1 cellular context compared by ENCODE assay signal in the genomic region with DNA sequence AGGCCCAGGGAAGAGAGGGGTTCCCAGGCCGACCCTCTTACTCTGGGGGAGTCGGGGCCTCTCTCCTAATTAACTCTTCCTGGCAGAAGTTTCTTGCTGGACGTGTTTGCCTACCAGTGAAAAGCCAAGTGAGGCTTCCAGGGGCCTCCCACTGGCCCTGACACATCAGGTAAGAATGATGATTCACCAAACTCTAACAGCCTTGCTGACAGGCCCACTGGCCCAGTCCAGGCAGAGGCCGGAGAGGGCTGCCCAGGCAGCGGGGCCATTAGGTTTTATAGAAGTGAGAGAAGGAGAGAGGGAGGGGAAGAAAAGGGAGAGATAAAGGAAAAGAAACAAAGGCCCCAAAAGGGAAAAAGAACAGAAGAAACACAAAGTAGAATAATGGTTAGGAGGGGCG.
TF ChIP-seq lines count a peak whose summit lies in the region.

No MANE protein-coding gene starts in this region.

TF ChIP-seq in HCT116, 20 proteins besides CTCF, POLR2A, EP300 and RAD21 (continued from another document):
- TF ChIP-seq EZH2phosphoT487 (IDR thresholded peaks at IDR 0.05; ENCODE audit: borderline replicate concordance) (no peak), JUND (IDR thresholded peaks at IDR 0.05) (peak; percentile 91), CBX3 (IDR thresholded peaks at IDR 0.05; ENCODE audit: low read depth) (peak; percentile 64; the same call in 1 of the 2 replicates)
- TF ChIP-seq, protein P1, sequence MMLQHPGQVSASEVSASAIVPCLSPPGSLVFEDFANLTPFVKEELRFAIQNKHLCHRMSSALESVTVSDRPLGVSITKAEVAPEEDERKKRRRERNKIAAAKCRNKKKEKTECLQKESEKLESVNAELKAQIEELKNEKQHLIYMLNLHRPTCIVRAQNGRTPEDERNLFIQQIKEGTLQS (IDR thresholded peaks at IDR 0.05): no peak
